ENCODE assay signal across 1 cellular context in the genomic region with DNA sequence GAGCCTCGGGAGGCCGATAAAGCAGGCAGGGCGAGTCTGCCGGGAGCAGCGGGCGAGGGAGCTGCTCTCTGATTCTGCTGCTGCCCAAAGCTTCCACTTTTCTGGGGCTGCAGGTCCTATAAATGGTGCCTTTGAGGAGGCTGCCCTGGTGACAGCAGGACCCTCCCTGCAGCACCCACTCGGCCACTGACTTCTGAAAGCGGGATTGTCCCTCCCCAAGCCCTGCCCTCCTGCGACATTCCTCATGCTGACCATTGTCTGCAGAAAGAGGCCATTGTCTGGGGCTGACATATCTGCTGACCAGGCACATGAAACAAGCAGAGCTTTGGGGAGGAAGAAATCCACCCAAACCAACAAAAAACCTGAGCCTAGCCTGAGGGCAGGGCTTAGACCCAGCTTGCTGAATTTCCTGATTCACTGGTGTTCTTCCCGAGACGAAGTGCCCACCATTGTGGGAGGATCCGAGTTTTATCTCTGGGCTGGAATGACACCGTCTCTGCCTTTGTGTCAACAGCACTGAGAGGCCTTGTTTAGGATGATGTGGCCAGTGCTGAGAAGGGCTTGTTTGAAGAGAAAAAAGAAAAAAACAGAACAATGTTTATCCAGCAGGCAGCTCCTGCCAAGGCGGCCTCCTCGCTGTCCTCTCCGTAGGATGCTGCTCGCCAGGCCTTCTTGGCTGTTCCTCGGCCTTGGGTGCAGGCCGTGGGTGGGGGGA.
A peak's percentile ranks its signal among the peaks of the same experiment; 100 is the strongest.
TF ChIP-seq lines count a peak whose summit lies in the region.

No MANE protein-coding gene starts in this region.

TF ChIP-seq in HepG2, 621 proteins besides CTCF, POLR2A, EP300 and RAD21 (continued from another document and continues in another):
- TF ChIP-seq ZNF407 (CRISPR knock-in tag; IDR thresholded peaks at IDR 0.05; ENCODE audit: not compliant biosample characterization): no peak
- TF ChIP-seq NONO (IDR thresholded peaks at IDR 0.05): no peak
- TF ChIP-seq NONO (CRISPR knock-in tag; conservative IDR thresholded peaks at IDR 0.05): peak; percentile 71
- TF ChIP-seq HDAC2 (CRISPR knock-in tag; IDR thresholded peaks at IDR 0.05): peak; percentile 79; the same call in 1 of the 2 replicates
- 0 out of 2 replicates have a peak, but pooled peaks have one; percentile 9 for TF ChIP-seq GFI1 (CRISPR knock-in tag; IDR thresholded peaks at IDR 0.05; ENCODE audit: borderline replicate concordance)
- peak; percentile 61 for TF ChIP-seq HNF4A (CRISPR knock-in tag; IDR thresholded peaks at IDR 0.05)
- TF ChIP-seq BRCA1 (CRISPR knock-in tag; IDR thresholded peaks at IDR 0.05): no peak
- peak; percentile 42; the same call in 1 of the 2 replicates for TF ChIP-seq ZNF768 (CRISPR knock-in tag; IDR thresholded peaks at IDR 0.05)
- TF ChIP-seq ZFAT (CRISPR knock-in tag; conservative IDR thresholded peaks at IDR 0.05): no peak
- TF ChIP-seq RBM39 (IDR thresholded peaks at IDR 0.05; ENCODE audit: low read depth, low read length, poor library complexity, severe bottlenecking): peak; percentile 81
- no peak for TF ChIP-seq ZBTB1 (CRISPR knock-in tag; IDR thresholded peaks at IDR 0.05; ENCODE audit: borderline replicate concordance)
- TF ChIP-seq ZNF484 (CRISPR knock-in tag; IDR thresholded peaks at IDR 0.05; ENCODE audit: borderline replicate concordance, low read depth): no peak
- no peak; the same call in 1 of the 2 replicates for TF ChIP-seq PITX1 (CRISPR knock-in tag; IDR thresholded peaks at IDR 0.05)
- TF ChIP-seq, protein P1, sequence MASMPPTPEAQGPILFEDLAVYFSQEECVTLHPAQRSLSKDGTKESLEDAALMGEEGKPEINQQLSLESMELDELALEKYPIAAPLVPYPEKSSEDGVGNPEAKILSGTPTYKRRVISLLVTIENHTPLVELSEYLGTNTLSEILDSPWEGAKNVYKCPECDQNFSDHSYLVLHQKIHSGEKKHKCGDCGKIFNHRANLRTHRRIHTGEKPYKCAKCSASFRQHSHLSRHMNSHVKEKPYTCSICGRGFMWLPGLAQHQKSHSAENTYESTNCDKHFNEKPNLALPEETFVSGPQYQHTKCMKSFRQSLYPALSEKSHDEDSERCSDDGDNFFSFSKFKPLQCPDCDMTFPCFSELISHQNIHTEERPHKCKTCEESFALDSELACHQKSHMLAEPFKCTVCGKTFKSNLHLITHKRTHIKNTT (CRISPR knock-in tag; IDR thresholded peaks at IDR 0.05): no peak
- peak; percentile 51; the same call in 1 of the 2 replicates for TF ChIP-seq GATA4 (IDR thresholded peaks at IDR 0.05; ENCODE audit: borderline replicate concordance, low read depth)
- TF ChIP-seq SATB2 (CRISPR knock-in tag; IDR thresholded peaks at IDR 0.05): no peak
- no peak for TF ChIP-seq ZIK1 (CRISPR knock-in tag; IDR thresholded peaks at IDR 0.05; ENCODE audit: borderline replicate concordance, low read depth)
- no peak for TF ChIP-seq ZNF274 (CRISPR knock-in tag; IDR thresholded peaks at IDR 0.05)
- TF ChIP-seq AHR (CRISPR knock-in tag; IDR thresholded peaks at IDR 0.05): 0 out of 2 replicates have a peak, but pooled peaks have one; percentile 40
- TF ChIP-seq ZNF256 (CRISPR knock-in tag; conservative IDR thresholded peaks at IDR 0.05): no peak
- TF ChIP-seq, protein P2, sequence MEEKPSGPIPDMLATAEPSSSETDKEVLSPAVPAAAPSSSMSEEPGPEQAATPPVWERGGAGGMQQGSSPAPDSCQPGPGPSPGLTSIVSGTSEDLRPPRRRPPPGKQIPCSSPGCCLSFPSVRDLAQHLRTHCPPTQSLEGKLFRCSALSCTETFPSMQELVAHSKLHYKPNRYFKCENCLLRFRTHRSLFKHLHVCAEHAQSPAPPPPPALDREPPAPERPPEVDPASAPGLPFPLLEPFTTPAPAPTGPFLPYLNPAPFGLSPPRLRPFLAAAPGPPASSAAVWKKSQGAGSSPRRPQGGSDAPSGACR (CRISPR knock-in tag; IDR thresholded peaks at IDR 0.05): no peak
- no peak for TF ChIP-seq NCOA5 (CRISPR knock-in tag; IDR thresholded peaks at IDR 0.05)
- TF ChIP-seq, protein P3, sequence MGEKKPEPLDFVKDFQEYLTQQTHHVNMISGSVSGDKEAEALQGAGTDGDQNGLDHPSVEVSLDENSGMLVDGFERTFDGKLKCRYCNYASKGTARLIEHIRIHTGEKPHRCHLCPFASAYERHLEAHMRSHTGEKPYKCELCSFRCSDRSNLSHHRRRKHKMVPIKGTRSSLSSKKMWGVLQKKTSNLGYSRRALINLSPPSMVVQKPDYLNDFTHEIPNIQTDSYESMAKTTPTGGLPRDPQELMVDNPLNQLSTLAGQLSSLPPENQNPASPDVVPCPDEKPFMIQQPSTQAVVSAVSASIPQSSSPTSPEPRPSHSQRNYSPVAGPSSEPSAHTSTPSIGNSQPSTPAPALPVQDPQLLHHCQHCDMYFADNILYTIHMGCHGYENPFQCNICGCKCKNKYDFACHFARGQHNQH (CRISPR knock-in tag; IDR thresholded peaks at IDR 0.05): peak; percentile 49
- TF ChIP-seq ZNF772 (CRISPR knock-in tag; IDR thresholded peaks at IDR 0.05): 0 out of 2 replicates have a peak, but pooled peaks have one; percentile 47
- TF ChIP-seq RXRA (CRISPR knock-in tag; IDR thresholded peaks at IDR 0.05): peak; percentile 50
- peak; percentile 57; the same call in 1 of the 2 replicates for TF ChIP-seq FOXA1 (IDR thresholded peaks at IDR 0.05)
- peak; percentile 98 for TF ChIP-seq FOXA1 (CRISPR knock-in tag; IDR thresholded peaks at IDR 0.05)
- TF ChIP-seq EED (CRISPR knock-in tag; IDR thresholded peaks at IDR 0.05): 0 out of 2 replicates have a peak, but pooled peaks have one; percentile 62
- TF ChIP-seq ZNF619 (CRISPR knock-in tag; IDR thresholded peaks at IDR 0.05): peak; percentile 75; the same call in 1 of the 2 replicates
- TF ChIP-seq GATAD2A (CRISPR knock-in tag; IDR thresholded peaks at IDR 0.05): peak; percentile 77
- no peak for TF ChIP-seq TOE1 (CRISPR knock-in tag; IDR thresholded peaks at IDR 0.05)
- peak; percentile 85 for TF ChIP-seq FOSL2 (CRISPR knock-in tag; IDR thresholded peaks at IDR 0.05)
- no peak for TF ChIP-seq TCF7L2 (IDR thresholded peaks at IDR 0.05; ENCODE audit: low read depth, low read length)
- no peak for TF ChIP-seq ZNF713 (CRISPR knock-in tag; IDR thresholded peaks at IDR 0.05)
- TF ChIP-seq POLR2G (IDR thresholded peaks at IDR 0.05; ENCODE audit: low read depth, low read length): peak; percentile 42
- peak; percentile 23; the same call in 1 of the 2 replicates for TF ChIP-seq KMT2A (CRISPR knock-in tag; IDR thresholded peaks at IDR 0.05)
- no peak for TF ChIP-seq NBN (conservative IDR thresholded peaks at IDR 0.05)
- TF ChIP-seq KAT8 (CRISPR knock-in tag; IDR thresholded peaks at IDR 0.05): 0 out of 2 replicates have a peak, but pooled peaks have one; percentile 56
- 0 out of 2 replicates have a peak, but pooled peaks have one; percentile 12 for TF ChIP-seq ERF (CRISPR knock-in tag; IDR thresholded peaks at IDR 0.05)
- TF ChIP-seq ZNF253 (CRISPR knock-in tag; IDR thresholded peaks at IDR 0.05; ENCODE audit: borderline replicate concordance): peak; percentile 75; the same call in 1 of the 2 replicates
- TF ChIP-seq RFXAP (CRISPR knock-in tag; IDR thresholded peaks at IDR 0.05; ENCODE audit: borderline replicate concordance): peak; percentile 63
- peak; percentile 51; the same call in 1 of the 2 replicates for TF ChIP-seq ZGPAT (CRISPR knock-in tag; IDR thresholded peaks at IDR 0.05)
- TF ChIP-seq, protein P4, sequence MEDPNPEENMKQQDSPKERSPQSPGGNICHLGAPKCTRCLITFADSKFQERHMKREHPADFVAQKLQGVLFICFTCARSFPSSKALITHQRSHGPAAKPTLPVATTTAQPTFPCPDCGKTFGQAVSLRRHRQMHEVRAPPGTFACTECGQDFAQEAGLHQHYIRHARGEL (CRISPR knock-in tag; IDR thresholded peaks at IDR 0.05): no peak
- TF ChIP-seq HNRNPL (IDR thresholded peaks at IDR 0.05; ENCODE audit: low read depth, low read length): no peak
- no peak for TF ChIP-seq RFX5 (IDR thresholded peaks at IDR 0.05; ENCODE audit: low read depth, low read length)
- 0 out of 2 replicates have a peak, but pooled peaks have one; percentile 27 for TF ChIP-seq NFAT5 (CRISPR knock-in tag; IDR thresholded peaks at IDR 0.05)
